ENCODE assay signal across 8 cellular contexts in the genomic region with DNA sequence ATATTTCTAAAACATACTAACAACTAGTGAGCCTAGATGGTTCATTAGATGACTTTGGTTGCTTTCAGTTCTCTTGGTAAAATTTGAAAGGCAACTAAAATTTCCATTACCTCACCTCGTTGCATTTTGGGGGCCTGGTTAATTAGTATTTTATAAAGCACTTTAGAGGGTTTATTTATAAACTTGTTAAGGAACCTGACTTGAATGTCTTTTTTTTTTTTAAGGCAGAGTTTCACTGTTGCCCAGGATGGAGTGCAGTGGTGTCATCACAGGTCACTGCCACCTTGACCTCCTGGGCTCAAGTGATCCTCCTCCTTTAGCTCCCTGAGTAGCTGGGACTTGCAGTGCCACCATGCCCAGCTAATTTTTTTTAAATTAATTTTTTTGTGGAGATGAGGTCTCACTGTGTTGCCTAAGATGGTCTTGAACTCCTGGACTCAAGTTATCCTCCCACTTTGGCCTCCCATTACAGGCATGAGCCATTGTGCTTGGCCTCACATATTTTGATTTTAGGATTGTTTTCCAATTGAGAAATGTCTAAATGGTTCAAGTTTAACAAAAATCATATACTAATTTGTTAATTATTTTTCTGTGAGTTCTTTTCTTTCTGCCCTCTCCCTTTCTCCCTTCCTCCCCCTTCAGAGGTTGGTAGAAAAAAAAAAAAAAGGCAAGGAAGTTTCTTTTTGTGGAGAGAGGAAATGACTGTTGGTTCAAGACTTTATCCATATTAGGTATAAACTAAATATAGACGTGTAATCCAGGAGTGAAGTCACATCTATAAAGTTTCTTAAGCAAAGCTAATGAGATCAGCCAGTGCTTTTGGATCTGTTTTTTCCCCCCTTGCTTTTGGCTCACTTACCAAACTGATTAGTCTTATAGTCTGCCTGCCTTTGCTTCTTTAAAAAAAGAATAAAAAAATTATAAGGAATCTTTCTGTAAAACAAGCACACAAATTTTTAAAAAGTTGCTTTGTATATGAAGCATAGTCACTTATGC. TPM values are rescaled to one million over a fixed set of nuclear protein-coding genes. Genes with fewer than 3 reads are reported as not detected.
A peak's percentile ranks its signal among the peaks of the same experiment; 100 is the strongest.
DNase-seq lines count a peak whose midpoint lies in the region; ATAC-seq, FAIRE-seq and TF ChIP-seq lines count a peak whose summit lies in the region.

No MANE protein-coding gene starts in this region.

- H3K9me3 Mint-ChIP-seq in HFFc6 (no peaks in the 10 kb centered on the region), activated B cell treated with CpG ODN at 0.5 μM for 24 hours (no peaks in the 10 kb centered on the region)

- H3K9me3 ChIP-seq in thymus (ENCODE audit: control insufficient read depth), result no peaks in the 10 kb centered on the region

- peaks cover 16% of the 10 kb centered on the region for H3K36me3 Mint-ChIP-seq in HFFc6 (ENCODE audit: low read depth)
- peaks cover 25% of the 10 kb centered on the region for H3K36me3 Mint-ChIP-seq in activated B cell treated with CpG ODN at 0.5 μM for 24 hours (ENCODE audit: low read depth)

- CTCF ChIA-PET in activated B cell treated with CpG ODN at 0.5 μM for 24 hours (lab: Charles Lee), result interaction anchor here (0.7 to 2.0 kb wide), 3 partner anchors 49 to 81 kb away, joined by 3 to 7 read pairs (median 3); no protein-coding TSS in a partner anchor

- peak; percentile 49 for ATAC-seq in activated B cell treated with CpG ODN at 0.5 μM for 24 hours (ENCODE audit: low read depth)

- H3K27ac ChIP-seq in thymus (ENCODE audit: low read depth), result peak overlapping the region; percentile 42

- H3K27me3 Mint-ChIP-seq in HFFc6 (ENCODE audit: insufficient read depth) (no peaks in the 10 kb centered on the region), activated B cell treated with CpG ODN at 0.5 μM for 24 hours (no peaks in the 10 kb centered on the region)

- 43% methylated on average over 2 of the region's 2 CpGs for WGBS in thymus

- H3K27me3 ChIP-seq in thymus (ENCODE audit: control insufficient read depth, insufficient read depth), result no peaks in the 10 kb centered on the region

- H3K4me3 Mint-ChIP-seq in HFFc6, result peak overlapping the region; percentile 82
- no peak overlapping the region for H3K4me3 Mint-ChIP-seq in activated B cell treated with CpG ODN at 0.5 μM for 24 hours

- FAIRE-seq in D721Med (lab: Jason Lieb, UNC), result no peak

- H3K4me1 Mint-ChIP-seq in HFFc6 (ENCODE audit: low read depth) (peaks cover 86% of the 10 kb centered on the region), activated B cell treated with CpG ODN at 0.5 μM for 24 hours (peaks cover 57% of the 10 kb centered on the region)

- H3K27ac Mint-ChIP-seq in HFFc6 (peak overlapping the region; percentile 95), activated B cell treated with CpG ODN at 0.5 μM for 24 hours (no peak overlapping the region)

- H3K4me1 ChIP-seq in thymus (ENCODE audit: control insufficient read depth, insufficient read depth, low read length), result no peaks in the 10 kb centered on the region

- no peak overlapping the region for H3K4me3 ChIP-seq in thymus (ENCODE audit: low read length)

- H3K36me3 ChIP-seq in thymus (ENCODE audit: control insufficient read depth, insufficient read depth), result no peaks in the 10 kb centered on the region

- no peak for TF ChIP-seq CTCF in HFFc6 (IDR thresholded peaks at IDR 0.05)
- TF ChIP-seq CTCF in activated B cell treated with CpG ODN at 0.5 μM for 24 hours (IDR thresholded peaks at IDR 0.05), result no peak
- no peak for TF ChIP-seq CTCF in D721Med (IDR thresholded peaks at IDR 0.05; ENCODE audit: insufficient read depth, missing control alignments)

- intact Hi-C loops in activated B cell treated with CpG ODN at 0.5 μM for 24 hours (cut with micrococcal nuclease), result loop anchor here (5.0 kb wide), 1 partner anchor 37 kb away; no protein-coding TSS in a partner anchor

- peak; percentile 90 for DNase-seq in HFFc6
- no peak for DNase-seq in activated B cell treated with CpG ODN at 0.5 μM for 24 hours
- DNase-seq in hepatic stellate cell (ENCODE audit: low spot score), result peak; percentile 63
- no peak for DNase-seq in HUDEP-2 (lab: John Stamatoyannopoulos, UW; ENCODE audit: unreplicated experiment in 76 of 76)
- DNase-seq in D721Med (ENCODE audit: insufficient read length, low spot score), result no peak
- no peak for DNase-seq in effector CD8-positive, alpha-beta T cell (lab: John Stamatoyannopoulos, UW)
- no peak for DNase-seq in NK-92 (lab: John Stamatoyannopoulos, UW; ENCODE audit: unreplicated experiment)

- POLR2A ChIA-PET in activated B cell treated with CpG ODN at 0.5 μM for 24 hours (lab: Charles Lee), result interaction anchor here (0.6 to 1.0 kb wide), 3 partner anchors 16 to 37 kb away, joined by 3 to 7 read pairs (median 3); no protein-coding TSS in a partner anchor

RNA-seq across cellular contexts. Expression of a gene that starts 24.7 kb away (rescaled TPM):
- total RNA-seq in HFFc6 (2021; fragmentation: NEBNext Ultra II Directional; extraction: Animal tissue kit (Norgen Biotek cat#: 25700)), result 100 to 1,000 TPM; 517 to 729 (median 548) TPM
- total RNA-seq in activated B cell treated with CpG ODN at 0.5 μM for 24 hours, result 98.2 and 99.8 TPM in 2 replicates
- 96.5 TPM for polyA plus RNA-seq in thymus

Comparison
In these comparisons a context has a peak if more than half of its experiments do, and no peak if none do; other contexts are left out.
1. DNase-seq: peak in HFFc6 (single experiment) and hepatic stellate cell (single experiment); none in activated B cell treated with CpG ODN at 0.5 μM for 24 hours (single experiment), HUDEP-2 (0 of 76), D721Med (single experiment), effector CD8-positive, alpha-beta T cell (single experiment) and NK-92 (single experiment).